In the genomic region with DNA sequence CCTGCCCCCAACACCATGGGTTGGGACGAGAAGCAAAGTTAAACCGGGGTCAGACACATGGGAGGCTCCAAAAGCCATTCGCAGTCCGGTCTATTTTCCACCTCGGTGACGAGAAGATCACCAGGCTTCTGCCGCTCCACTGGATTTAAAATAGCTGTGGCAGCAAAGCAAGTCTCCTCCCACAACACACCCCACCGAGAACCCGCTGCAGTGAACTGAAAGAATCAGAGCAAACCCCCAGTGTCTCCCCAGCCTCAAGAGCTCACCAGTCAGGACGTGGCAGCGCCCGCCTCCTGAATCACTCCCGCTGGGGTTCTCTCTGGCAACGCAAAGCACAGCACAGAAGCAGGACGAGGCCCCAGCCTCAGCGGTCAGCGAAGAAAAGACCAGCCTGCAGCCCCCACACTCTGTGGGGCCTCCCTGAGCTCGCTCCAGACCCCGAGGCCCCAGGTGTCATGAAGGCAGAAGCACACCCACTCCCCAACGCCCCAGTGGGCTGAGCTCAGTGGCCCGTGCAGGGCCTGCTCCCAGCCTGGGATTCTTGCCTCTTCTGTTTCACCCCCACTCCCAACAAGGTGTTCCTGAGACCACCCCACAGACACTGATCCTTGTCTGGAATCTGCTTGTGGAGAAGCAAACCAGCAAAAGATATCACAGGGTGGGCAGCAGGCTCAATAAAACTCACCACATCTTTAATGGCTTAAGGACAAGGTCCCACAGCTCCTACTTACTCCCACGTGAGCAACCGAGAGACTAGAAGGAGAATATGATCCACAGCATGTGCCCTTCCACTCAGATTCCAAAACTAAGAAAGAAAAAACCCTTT, we compare ENCODE assay signal across 22 cellular contexts.
"Had no signal": no experiment of that assay in that cellular context is flagged by ENCODE, and none has a peak within 500 bp of the region (broad histone marks: within the 10 kb centered on the region; RNA-seq: fewer than 3 reads in every experiment).

No MANE protein-coding gene starts in this region.

- H3K4me2 ChIP-seq: smooth muscle cell had no signal

- H3K9ac ChIP-seq: parathyroid adenoma had no signal

- H3K4me3 Mint-ChIP-seq: activated CD4-positive, alpha-beta memory T cell treated with anti-CD3 and anti-CD28 coated beads for 36 hours; activated CD4-positive, alpha-beta T cell treated with anti-CD3 and anti-CD28 coated beads for 36 hours; activated CD8-positive, alpha-beta memory T cell treated with anti-CD3 and anti-CD28 coated beads, Interleukin-2, amount 10 ng/mL, durations not matched to agents 7 days and 5 days; activated naive CD8-positive, alpha-beta T cell treated with anti-CD3 and anti-CD28 coated beads for 36 hours; activated T-cell treated with anti-CD3 and anti-CD28 coated beads, Interleukin-2, amount 50 U/mL, for 4 hours; central memory CD8-positive, alpha-beta T cell; effector memory CD8-positive, alpha-beta T cell; stimulated activated naive CD8-positive, alpha-beta T cell treated with anti-CD3 and anti-CD28 coated beads, Interleukin-15, Interleukin-2, amounts not matched to agents 100 ng/mL and 50 ng/mL, for 24 hours had no signal

- ATAC-seq: activated CD4-positive, alpha-beta T cell treated with anti-CD3 and anti-CD28 coated beads for 36 hours; activated CD8-positive, alpha-beta memory T cell treated with anti-CD3 and anti-CD28 coated beads, Interleukin-2, amount 10 ng/mL, durations not matched to agents 7 days and 5 days; activated T-cell treated with anti-CD3 and anti-CD28 coated beads, Interleukin-2, amount 50 U/mL, for 4 hours; effector memory CD8-positive, alpha-beta T cell; heart right ventricle; SK-N-SH treated with all-trans-retinoic acid at 6 μM for 48 hours had no signal

- H3K4me3 ChIP-seq: heart right ventricle, left ventricle myocardium inferior, smooth muscle cell had no signal

- H3K27ac ChIP-seq: brain microvascular endothelial cell, epithelial cell of prostate, heart right ventricle, left ventricle myocardium inferior, parathyroid adenoma, VCaP had no signal

- H3K27me3 ChIP-seq: brain microvascular endothelial cell had no signal

- DNase-seq: activated CD4-positive, alpha-beta memory T cell treated with anti-CD3 and anti-CD28 coated beads for 36 hours; activated CD4-positive, alpha-beta T cell treated with anti-CD3 and anti-CD28 coated beads for 36 hours; activated CD8-positive, alpha-beta memory T cell treated with anti-CD3 and anti-CD28 coated beads, Interleukin-2, amount 10 ng/mL, durations not matched to agents 7 days and 5 days; activated gamma-delta T cell; activated naive CD8-positive, alpha-beta T cell treated with anti-CD3 and anti-CD28 coated beads for 36 hours; activated T-cell treated with anti-CD3 and anti-CD28 coated beads, Interleukin-2, amount 50 U/mL, for 4 hours; amygdala; brain microvascular endothelial cell; effector memory CD8-positive, alpha-beta T cell; foreskin melanocyte; heart right ventricle; left ventricle myocardium inferior; SHP77 treated with DMSO at 0.1 percent for 48 hours; stimulated activated CD4-positive, alpha-beta T cell treated with anti-CD3 and anti-CD28 coated beads, Interleukin-4, amount 100 ng/mL, for 4 hours; stimulated activated CD8-positive, alpha-beta memory T cell treated with anti-CD3 and anti-CD28 coated beads, Interleukin-4, amount 100 ng/mL, for 48 hours had no signal

- H3K27me3 Mint-ChIP-seq: activated CD4-positive, alpha-beta memory T cell treated with anti-CD3 and anti-CD28 coated beads for 36 hours; activated CD8-positive, alpha-beta memory T cell treated with anti-CD3 and anti-CD28 coated beads, Interleukin-2, amount 10 ng/mL, durations not matched to agents 7 days and 5 days; activated naive CD8-positive, alpha-beta T cell treated with anti-CD3 and anti-CD28 coated beads for 36 hours; stimulated activated naive CD8-positive, alpha-beta T cell treated with anti-CD3 and anti-CD28 coated beads, Interleukin-15, Interleukin-2, amounts not matched to agents 100 ng/mL and 50 ng/mL, for 24 hours had no signal

- H3K36me3 ChIP-seq: brain microvascular endothelial cell, heart right ventricle, left ventricle myocardium inferior had no signal

- H3K36me3 Mint-ChIP-seq: activated CD4-positive, alpha-beta memory T cell treated with anti-CD3 and anti-CD28 coated beads for 36 hours; activated CD8-positive, alpha-beta memory T cell treated with anti-CD3 and anti-CD28 coated beads, Interleukin-2, amount 10 ng/mL, durations not matched to agents 7 days and 5 days; activated naive CD8-positive, alpha-beta T cell treated with anti-CD3 and anti-CD28 coated beads for 36 hours had no signal

- H3K27ac Mint-ChIP-seq: activated CD4-positive, alpha-beta memory T cell treated with anti-CD3 and anti-CD28 coated beads for 36 hours; activated CD4-positive, alpha-beta T cell treated with anti-CD3 and anti-CD28 coated beads for 36 hours; activated CD8-positive, alpha-beta memory T cell treated with anti-CD3 and anti-CD28 coated beads, Interleukin-2, amount 10 ng/mL, durations not matched to agents 7 days and 5 days; activated naive CD8-positive, alpha-beta T cell treated with anti-CD3 and anti-CD28 coated beads for 36 hours; effector memory CD8-positive, alpha-beta T cell; stimulated activated naive CD8-positive, alpha-beta T cell treated with anti-CD3 and anti-CD28 coated beads, Interleukin-15, Interleukin-2, amounts not matched to agents 100 ng/mL and 50 ng/mL, for 24 hours had no signal

- H3K4me1 ChIP-seq: heart right ventricle, left ventricle myocardium inferior, parathyroid adenoma had no signal

- H3K4me1 Mint-ChIP-seq: activated CD4-positive, alpha-beta T cell treated with anti-CD3 and anti-CD28 coated beads for 36 hours; activated CD8-positive, alpha-beta memory T cell treated with anti-CD3 and anti-CD28 coated beads, Interleukin-2, amount 10 ng/mL, durations not matched to agents 7 days and 5 days; activated naive CD8-positive, alpha-beta T cell treated with anti-CD3 and anti-CD28 coated beads for 36 hours; central memory CD8-positive, alpha-beta T cell had no signal
